Comparison of ENCODE assay signal across 19 cellular contexts in genomic region chr14:77105118-77105517, GRCh38. TPM values are rescaled to one million over a fixed set of nuclear protein-coding genes. Genes with fewer than 3 reads are reported as not detected.
DNase-seq lines count a peak whose midpoint lies in the region; ATAC-seq and TF ChIP-seq lines count a peak whose summit lies in the region.
"Had no signal": no experiment of that assay in that cellular context is flagged by ENCODE, and none has a peak within 500 bp of the region (broad histone marks: within the 10 kb centered on the region; RNA-seq: fewer than 3 reads in every experiment).

No MANE protein-coding gene starts in this region.

- no peaks in the 10 kb centered on the region for H3K27me3 ChIP-seq in left ventricle myocardium inferior (ENCODE audit: low read depth)
- no peaks in the 10 kb centered on the region for H3K27me3 ChIP-seq in esophagus squamous epithelium

- H3K4me3 Mint-ChIP-seq in type B pancreatic cell = no peak overlapping the region
- H3K4me3 Mint-ChIP-seq in activated T-cell treated with anti-CD3 and anti-CD28 coated beads, Interleukin-2, amount 50 U/mL, for 24 hours = no peak overlapping the region
- H3K4me3 Mint-ChIP-seq: immature natural killer cell; T-helper 2 cell treated with Interferon-gamma antibody and Interleukin-4, amounts not matched to agents 5 μg/mL and 100 μg/mL, for 36 hours had no signal

- H3K4me3 ChIP-seq in left ventricle myocardium inferior (no peak overlapping the region), esophagus squamous epithelium (no peak overlapping the region)
- H3K4me3 ChIP-seq: skin epidermis had no signal

- H3K27ac Mint-ChIP-seq in type B pancreatic cell = peak overlapping the region; percentile 66
- H3K27ac Mint-ChIP-seq in activated T-cell treated with anti-CD3 and anti-CD28 coated beads, Interleukin-2, amount 50 U/mL, for 24 hours = no peak overlapping the region
- H3K27ac Mint-ChIP-seq: T-helper 2 cell treated with Interferon-gamma antibody and Interleukin-4, amounts not matched to agents 5 μg/mL and 100 μg/mL, for 36 hours had no signal

- DNase-seq in left ventricle myocardium inferior (no peak), Right ventricle myocardium inferior (ENCODE audit: missing footprints) (no peak), esophagus squamous epithelium (lab: John Stamatoyannopoulos, UW) (no peak), nucleus accumbens (lab: John Stamatoyannopoulos, UW) (peak in 30 of 56 donors; percentile 17 to 75 (median 58)), type B pancreatic cell (ENCODE audit: extremely low spot score, unreplicated experiment) (no peak), Kasumi-1 (lab: John Stamatoyannopoulos, UW) (no peak)
- no peak for DNase-seq in activated T-cell treated with anti-CD3 and anti-CD28 coated beads, Interleukin-2, amount 50 U/mL, for 24 hours
- DNase-seq: ACHN; activated CD4-positive, alpha-beta T cell treated with anti-CD3 and anti-CD28 coated beads, Interleukin-2, amount 50 U/mL, for 4 hours; activated effector memory CD4-positive, alpha-beta T cell treated with anti-CD3 and anti-CD28 coated beads, Interleukin-2, amount 50 U/mL, for 16 hours; erythroblast; immature natural killer cell; IMR-90; NCI-H1105 had no signal

- peaks cover 43% of the 10 kb centered on the region for H3K36me3 ChIP-seq in left ventricle myocardium inferior
- H3K36me3 ChIP-seq in esophagus squamous epithelium = peaks cover 0 to 45% (median 0%) of the 10 kb centered on the region in 3 donors

- H3K4me1 ChIP-seq in left ventricle myocardium inferior (peaks cover 97% of the 10 kb centered on the region), esophagus squamous epithelium (peaks cover 6 to 99% (median 32%) of the 10 kb centered on the region in 3 donors)

- H3K27ac ChIP-seq in left ventricle myocardium inferior (replicated peaks) = peak overlapping the region; percentile 98
- H3K27ac ChIP-seq in esophagus squamous epithelium = peak overlapping the region in 3 of 4 donors; percentile 57 to 64 (median 59)

- no peak for TF ChIP-seq CTCF in left ventricle myocardium inferior (IDR thresholded peaks at IDR 0.05; ENCODE audit: borderline replicate concordance)
- TF ChIP-seq CTCF in esophagus squamous epithelium (IDR thresholded peaks at IDR 0.05) = no peak
- no peak for TF ChIP-seq CTCF in type B pancreatic cell (conservative IDR thresholded peaks at IDR 0.05)

- H3K4me1 Mint-ChIP-seq in type B pancreatic cell (ENCODE audit: unreplicated experiment) = peaks cover 25% of the 10 kb centered on the region
- peaks cover 14% of the 10 kb centered on the region for H3K4me1 Mint-ChIP-seq in activated T-cell treated with anti-CD3 and anti-CD28 coated beads, Interleukin-2, amount 50 U/mL, for 24 hours (ENCODE audit: low read depth)
- H3K4me1 Mint-ChIP-seq: immature natural killer cell had no signal

- no peaks in the 10 kb centered on the region for H3K9me3 Mint-ChIP-seq in type B pancreatic cell
- no peaks in the 10 kb centered on the region for H3K9me3 Mint-ChIP-seq in activated T-cell treated with anti-CD3 and anti-CD28 coated beads, Interleukin-2, amount 50 U/mL, for 24 hours
- H3K9me3 Mint-ChIP-seq: immature natural killer cell; T-helper 2 cell treated with Interferon-gamma antibody and Interleukin-4, amounts not matched to agents 5 μg/mL and 100 μg/mL, for 36 hours had no signal

- peaks cover 18% of the 10 kb centered on the region for H3K36me3 Mint-ChIP-seq in type B pancreatic cell
- H3K36me3 Mint-ChIP-seq in activated T-cell treated with anti-CD3 and anti-CD28 coated beads, Interleukin-2, amount 50 U/mL, for 24 hours (ENCODE audit: low read depth) = peaks cover 56% of the 10 kb centered on the region

- no peak for TF ChIP-seq POLR2A in esophagus squamous epithelium (IDR thresholded peaks at IDR 0.05)

- H3K9me3 ChIP-seq in left ventricle myocardium inferior (replicated peaks) = no peaks in the 10 kb centered on the region
- no peaks in the 10 kb centered on the region for H3K9me3 ChIP-seq in esophagus squamous epithelium

- H3K27me3 Mint-ChIP-seq in type B pancreatic cell = no peaks in the 10 kb centered on the region
- no peaks in the 10 kb centered on the region for H3K27me3 Mint-ChIP-seq in activated T-cell treated with anti-CD3 and anti-CD28 coated beads, Interleukin-2, amount 50 U/mL, for 24 hours

- ATAC-seq in Right ventricle myocardium inferior = no peak
- no peak for ATAC-seq in GM21360 (IDR thresholded peaks at IDR 0.05; ENCODE audit: unreplicated experiment)

- intact Hi-C loops in left ventricle myocardium inferior (cut with micrococcal nuclease) = no loop called here
- intact Hi-C loops in Right ventricle myocardium inferior (cut with DNase I) = no loop called here
- intact Hi-C loops in esophagus squamous epithelium (cut with DNase I) = no loop called here

- WGBS in esophagus squamous epithelium, 2 donors = 64 to 68% methylated on average over 4 of the region's 4 CpGs

RNA-seq across cellular contexts. Expression of gene CIPC, which starts 7.1 kb away (rescaled TPM):
- 70.3 TPM for total RNA-seq in left ventricle myocardium inferior
- 72.7 TPM for total RNA-seq in Right ventricle myocardium inferior
- 10 to 100 TPM; 17.1 to 38.3 (median 32.6) TPM for total RNA-seq in esophagus squamous epithelium
- total RNA-seq in type B pancreatic cell (ENCODE audit: low replicate concordance) = 27.2 and 34.0 TPM in 2 replicates

RNA-seq across cellular contexts. Expression of gene ZDHHC22, which starts 36.5 kb away (rescaled TPM):
- total RNA-seq in left ventricle myocardium inferior (not detected), Right ventricle myocardium inferior (not detected), esophagus squamous epithelium (not detected), type B pancreatic cell (ENCODE audit: low replicate concordance) (0.24 TPM in 1 of 2 replicates, not detected in the other)
- total RNA-seq: bronchial epithelial cell, IMR-90, RPMI7951 had no signal

Comparison
In these comparisons a context has a peak if more than half of its experiments do, and no peak if none do; other contexts are left out.
1. DNase-seq: peak in nucleus accumbens (30 of 56); none in left ventricle myocardium inferior (single experiment), Right ventricle myocardium inferior (single experiment), esophagus squamous epithelium (single experiment), type B pancreatic cell (single experiment), activated T-cell treated with anti-CD3 and anti-CD28 coated beads, Interleukin-2, amount 50 U/mL, for 24 hours (single experiment) and Kasumi-1 (0 of 2).